ENCODE assay signal across 1 cellular context in the genomic region with DNA sequence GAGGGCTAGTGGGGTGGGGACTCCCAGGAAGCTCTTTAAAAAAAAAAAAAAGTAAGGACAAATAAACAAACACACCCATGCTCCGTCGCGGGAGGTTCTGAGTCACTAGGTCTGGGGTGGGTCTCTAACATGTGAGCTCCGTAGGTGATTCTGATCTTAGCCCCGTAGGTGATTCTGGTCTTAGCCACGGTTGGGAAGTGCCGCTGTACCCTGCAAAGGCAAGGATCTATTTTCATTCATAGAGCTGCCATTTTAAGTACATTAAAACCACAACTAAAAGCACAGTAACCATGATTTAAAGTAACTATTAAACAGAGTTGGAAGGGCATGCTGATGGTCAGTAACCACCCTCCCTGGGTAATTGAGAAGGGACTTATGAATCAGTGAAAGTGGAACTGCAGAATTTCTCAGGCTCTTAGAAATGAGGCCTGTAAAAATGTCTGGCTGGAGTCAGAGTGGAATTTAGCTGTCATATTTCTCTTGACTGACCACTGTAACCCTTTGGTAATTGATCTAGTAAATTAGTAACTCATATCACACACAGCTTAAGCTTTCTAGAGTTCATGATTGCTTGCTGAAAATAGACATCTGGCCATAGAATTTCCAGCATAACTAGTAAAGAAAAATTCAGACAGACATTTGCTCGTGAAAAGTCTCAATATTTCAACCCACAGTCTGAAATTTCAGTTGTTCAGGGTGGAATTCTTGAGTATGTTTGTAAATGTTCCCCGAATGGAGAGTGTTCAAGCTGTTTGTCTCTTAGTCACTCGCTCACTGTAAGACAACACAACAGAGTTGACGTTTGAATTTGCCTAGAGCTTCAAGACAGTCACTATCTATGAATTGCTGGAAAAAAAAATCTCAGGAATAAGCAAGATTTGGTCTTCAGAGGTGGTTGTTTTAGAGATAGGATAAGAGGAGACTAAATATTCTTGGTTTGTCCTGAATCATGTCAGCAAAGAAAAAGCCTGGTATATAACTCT.
TF ChIP-seq lines count a peak whose summit lies in the region.

No MANE protein-coding gene starts in this region.

TF ChIP-seq in HEK293, 187 proteins besides CTCF, POLR2A, EP300 and RAD21 (continued from another document and continues in another):
- TF ChIP-seq ZBTB49 (tag by site-specific recombination; IDR thresholded peaks at IDR 0.05; ENCODE audit: low read depth) (no peak), ZNF433 (tag by site-specific recombination; IDR thresholded peaks at IDR 0.05; ENCODE audit: low read depth) (no peak), ZSCAN16 (tag by site-specific recombination; IDR thresholded peaks at IDR 0.05) (no peak), ZNF140 (tag by site-specific recombination; IDR thresholded peaks at IDR 0.05) (no peak), ZNF660 (tag by site-specific recombination; IDR thresholded peaks at IDR 0.05) (no peak), KLF1 (tag by site-specific recombination; IDR thresholded peaks at IDR 0.05) (peak; percentile 85), ZFHX2 (tag by site-specific recombination; conservative IDR thresholded peaks at IDR 0.05) (0 out of 2 replicates have a peak, but pooled peaks have one; percentile 27), MZF1 (tag by site-specific recombination; IDR thresholded peaks at IDR 0.05; ENCODE audit: borderline replicate concordance) (no peak), ZNF10 (tag by site-specific recombination; IDR thresholded peaks at IDR 0.05) (peak; percentile 15; the same call in 1 of the 2 replicates), ZBTB8A (tag by site-specific recombination; IDR thresholded peaks at IDR 0.05) (no peak), HOXA7 (CRISPR knock-in tag; IDR thresholded peaks at IDR 0.05; ENCODE audit: borderline replicate concordance) (no peak), PRDM10 (tag by site-specific recombination; IDR thresholded peaks at IDR 0.05) (peak; percentile 54), GLI4 (tag by site-specific recombination; IDR thresholded peaks at IDR 0.05) (no peak), ZNF138 (tag by site-specific recombination; IDR thresholded peaks at IDR 0.05; ENCODE audit: borderline replicate concordance) (no peak), GLI2 (tag by site-specific recombination; IDR thresholded peaks at IDR 0.05; ENCODE audit: borderline replicate concordance, low read depth) (no peak), ZNF404 (tag by site-specific recombination; IDR thresholded peaks at IDR 0.05) (no peak), ZNF560 (tag by site-specific recombination; IDR thresholded peaks at IDR 0.05; ENCODE audit: borderline replicate concordance) (no peak), KLF9 (tag by site-specific recombination; IDR thresholded peaks at IDR 0.05; ENCODE audit: low read depth) (no peak), GLIS1 (tag by site-specific recombination; IDR thresholded peaks at IDR 0.05) (peak; percentile 90), ZNF175 (tag by site-specific recombination; IDR thresholded peaks at IDR 0.05) (no peak), AEBP2 (tag by site-specific recombination; IDR thresholded peaks at IDR 0.05; ENCODE audit: borderline replicate concordance) (no peak), SETDB1 (IDR thresholded peaks at IDR 0.05; ENCODE audit: insufficient read length, low read length) (no peak), ZNF768 (tag by site-specific recombination; IDR thresholded peaks at IDR 0.05) (no peak), ZNF211 (tag by site-specific recombination; IDR thresholded peaks at IDR 0.05; ENCODE audit: low read depth) (no peak), ZNF362 (tag by site-specific recombination; IDR thresholded peaks at IDR 0.05) (no peak)
- TF ChIP-seq, protein P1, sequence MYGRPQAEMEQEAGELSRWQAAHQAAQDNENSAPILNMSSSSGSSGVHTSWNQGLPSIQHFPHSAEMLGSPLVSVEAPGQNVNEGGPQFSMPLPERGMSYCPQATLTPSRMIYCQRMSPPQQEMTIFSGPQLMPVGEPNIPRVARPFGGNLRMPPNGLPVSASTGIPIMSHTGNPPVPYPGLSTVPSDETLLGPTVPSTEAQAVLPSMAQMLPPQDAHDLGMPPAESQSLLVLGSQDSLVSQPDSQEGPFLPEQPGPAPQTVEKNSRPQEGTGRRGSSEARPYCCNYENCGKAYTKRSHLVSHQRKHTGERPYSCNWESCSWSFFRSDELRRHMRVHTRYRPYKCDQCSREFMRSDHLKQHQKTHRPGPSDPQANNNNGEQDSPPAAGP (tag by site-specific recombination; IDR thresholded peaks at IDR 0.05), result peak; percentile 29; the same call in 1 of the 2 replicates
- TF ChIP-seq, protein P2, sequence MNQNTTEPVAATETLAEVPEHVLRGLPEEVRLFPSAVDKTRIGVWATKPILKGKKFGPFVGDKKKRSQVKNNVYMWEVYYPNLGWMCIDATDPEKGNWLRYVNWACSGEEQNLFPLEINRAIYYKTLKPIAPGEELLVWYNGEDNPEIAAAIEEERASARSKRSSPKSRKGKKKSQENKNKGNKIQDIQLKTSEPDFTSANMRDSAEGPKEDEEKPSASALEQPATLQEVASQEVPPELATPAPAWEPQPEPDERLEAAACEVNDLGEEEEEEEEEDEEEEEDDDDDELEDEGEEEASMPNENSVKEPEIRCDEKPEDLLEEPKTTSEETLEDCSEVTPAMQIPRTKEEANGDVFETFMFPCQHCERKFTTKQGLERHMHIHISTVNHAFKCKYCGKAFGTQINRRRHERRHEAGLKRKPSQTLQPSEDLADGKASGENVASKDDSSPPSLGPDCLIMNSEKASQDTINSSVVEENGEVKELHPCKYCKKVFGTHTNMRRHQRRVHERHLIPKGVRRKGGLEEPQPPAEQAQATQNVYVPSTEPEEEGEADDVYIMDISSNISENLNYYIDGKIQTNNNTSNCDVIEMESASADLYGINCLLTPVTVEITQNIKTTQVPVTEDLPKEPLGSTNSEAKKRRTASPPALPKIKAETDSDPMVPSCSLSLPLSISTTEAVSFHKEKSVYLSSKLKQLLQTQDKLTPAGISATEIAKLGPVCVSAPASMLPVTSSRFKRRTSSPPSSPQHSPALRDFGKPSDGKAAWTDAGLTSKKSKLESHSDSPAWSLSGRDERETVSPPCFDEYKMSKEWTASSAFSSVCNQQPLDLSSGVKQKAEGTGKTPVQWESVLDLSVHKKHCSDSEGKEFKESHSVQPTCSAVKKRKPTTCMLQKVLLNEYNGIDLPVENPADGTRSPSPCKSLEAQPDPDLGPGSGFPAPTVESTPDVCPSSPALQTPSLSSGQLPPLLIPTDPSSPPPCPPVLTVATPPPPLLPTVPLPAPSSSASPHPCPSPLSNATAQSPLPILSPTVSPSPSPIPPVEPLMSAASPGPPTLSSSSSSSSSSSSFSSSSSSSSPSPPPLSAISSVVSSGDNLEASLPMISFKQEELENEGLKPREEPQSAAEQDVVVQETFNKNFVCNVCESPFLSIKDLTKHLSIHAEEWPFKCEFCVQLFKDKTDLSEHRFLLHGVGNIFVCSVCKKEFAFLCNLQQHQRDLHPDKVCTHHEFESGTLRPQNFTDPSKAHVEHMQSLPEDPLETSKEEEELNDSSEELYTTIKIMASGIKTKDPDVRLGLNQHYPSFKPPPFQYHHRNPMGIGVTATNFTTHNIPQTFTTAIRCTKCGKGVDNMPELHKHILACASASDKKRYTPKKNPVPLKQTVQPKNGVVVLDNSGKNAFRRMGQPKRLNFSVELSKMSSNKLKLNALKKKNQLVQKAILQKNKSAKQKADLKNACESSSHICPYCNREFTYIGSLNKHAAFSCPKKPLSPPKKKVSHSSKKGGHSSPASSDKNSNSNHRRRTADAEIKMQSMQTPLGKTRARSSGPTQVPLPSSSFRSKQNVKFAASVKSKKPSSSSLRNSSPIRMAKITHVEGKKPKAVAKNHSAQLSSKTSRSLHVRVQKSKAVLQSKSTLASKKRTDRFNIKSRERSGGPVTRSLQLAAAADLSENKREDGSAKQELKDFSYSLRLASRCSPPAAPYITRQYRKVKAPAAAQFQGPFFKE (tag by site-specific recombination; IDR thresholded peaks at IDR 0.05; ENCODE audit: borderline replicate concordance), result no peak
- TF ChIP-seq, protein P3, sequence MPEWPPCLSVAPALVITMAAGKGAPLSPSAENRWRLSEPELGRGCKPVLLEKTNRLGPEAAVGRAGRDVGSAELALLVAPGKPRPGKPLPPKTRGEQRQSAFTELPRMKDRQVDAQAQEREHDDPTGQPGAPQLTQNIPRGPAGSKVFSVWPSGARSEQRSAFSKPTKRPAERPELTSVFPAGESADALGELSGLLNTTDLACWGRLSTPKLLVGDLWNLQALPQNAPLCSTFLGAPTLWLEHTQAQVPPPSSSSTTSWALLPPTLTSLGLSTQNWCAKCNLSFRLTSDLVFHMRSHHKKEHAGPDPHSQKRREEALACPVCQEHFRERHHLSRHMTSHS (tag by site-specific recombination; IDR thresholded peaks at IDR 0.05), result no peak
- TF ChIP-seq, protein P4, sequence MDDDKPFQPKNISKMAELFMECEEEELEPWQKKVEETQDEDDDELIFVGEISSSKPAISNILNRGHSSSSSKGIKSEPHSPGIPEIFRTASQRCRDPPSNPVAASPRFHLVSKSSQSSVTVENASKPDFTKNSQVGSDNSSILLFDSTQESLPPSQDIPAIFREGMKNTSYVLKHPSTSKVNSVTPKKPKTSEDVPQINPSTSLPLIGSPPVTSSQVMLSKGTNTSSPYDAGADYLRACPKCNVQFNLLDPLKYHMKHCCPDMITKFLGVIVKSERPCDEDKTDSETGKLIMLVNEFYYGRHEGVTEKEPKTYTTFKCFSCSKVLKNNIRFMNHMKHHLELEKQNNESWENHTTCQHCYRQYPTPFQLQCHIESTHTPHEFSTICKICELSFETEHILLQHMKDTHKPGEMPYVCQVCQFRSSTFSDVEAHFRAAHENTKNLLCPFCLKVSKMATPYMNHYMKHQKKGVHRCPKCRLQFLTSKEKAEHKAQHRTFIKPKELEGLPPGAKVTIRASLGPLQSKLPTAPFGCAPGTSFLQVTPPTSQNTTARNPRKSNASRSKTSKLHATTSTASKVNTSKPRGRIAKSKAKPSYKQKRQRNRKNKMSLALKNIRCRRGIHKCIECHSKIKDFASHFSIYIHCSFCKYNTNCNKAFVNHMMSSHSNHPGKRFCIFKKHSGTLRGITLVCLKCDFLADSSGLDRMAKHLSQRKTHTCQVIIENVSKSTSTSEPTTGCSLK (tag by site-specific recombination; IDR thresholded peaks at IDR 0.05), result no peak
